In the genomic region with DNA sequence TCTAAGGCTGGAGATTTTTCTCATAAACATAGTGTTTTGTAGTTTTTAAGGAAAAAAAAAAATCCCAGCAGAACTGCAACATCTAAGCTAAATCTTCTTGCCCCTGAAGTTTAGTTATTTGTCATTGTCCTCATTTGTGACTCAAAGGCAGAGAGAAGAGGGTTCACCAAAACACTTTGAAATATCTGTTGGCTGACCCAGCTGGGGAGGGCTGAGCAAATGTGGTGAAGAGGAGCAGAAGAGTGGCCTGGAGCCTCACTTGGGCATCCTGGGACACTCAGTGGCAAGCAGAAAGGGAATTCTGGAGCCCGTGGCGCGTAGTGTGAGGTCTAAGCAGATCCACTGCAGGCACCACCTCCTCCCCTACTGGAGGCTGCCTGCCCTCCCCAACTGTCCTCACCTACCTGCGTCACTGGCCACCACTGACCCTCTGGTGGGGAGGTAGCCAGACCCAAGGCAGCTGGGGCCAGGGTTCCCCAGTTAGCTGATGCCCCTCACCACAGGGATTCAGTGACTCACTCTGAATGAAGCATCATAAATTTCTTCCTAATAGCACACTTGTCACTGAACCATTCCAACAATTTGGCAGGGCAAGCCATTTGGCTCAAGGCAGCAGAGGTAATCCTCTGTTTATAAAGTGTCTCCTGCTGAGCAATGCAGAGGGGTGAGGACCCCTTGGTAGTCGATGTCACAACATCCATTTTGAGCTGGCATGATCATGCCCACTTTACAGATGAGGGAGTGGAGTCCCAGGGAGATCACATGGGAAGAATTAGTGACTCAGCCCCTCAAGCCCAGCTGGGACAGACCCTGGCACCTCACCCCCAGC, we compare ENCODE assay signal across 10 cellular contexts.
DNase-seq lines count a peak whose midpoint lies in the region; TF ChIP-seq lines count a peak whose summit lies in the region.
"Had no signal": no experiment of that assay in that cellular context is flagged by ENCODE, and none has a peak within 500 bp of the region (broad histone marks: within the 10 kb centered on the region; RNA-seq: fewer than 3 reads in every experiment).

No MANE protein-coding gene starts in this region.

- H3K9me3 Mint-ChIP-seq in HFFc6: no peaks in the 10 kb centered on the region

- peak overlapping the region in 1 of 2 experiments; percentile 81 for H3K14ac ChIP-seq in mesenchymal stem cell (ENCODE audit: low read length in 2 of 2)

- peaks cover 11% of the 10 kb centered on the region; the same call in 1 of the 2 replicates for H3K4me1 Mint-ChIP-seq in HFFc6 (ENCODE audit: low read depth)

- H2BK15ac ChIP-seq in mesenchymal stem cell (ENCODE audit: low read depth, poor library complexity, severe bottlenecking): no peak overlapping the region

- H3K4me3 ChIP-seq in mesenchymal stem cell (ENCODE audit: insufficient read depth in 1 of 2, low read depth in 1 of 2, low read length in 2 of 2): no peak overlapping the region

- H3K4me1 ChIP-seq in mesenchymal stem cell (ENCODE audit: control insufficient read depth, insufficient read depth, low read depth, low read length): peaks cover 20% of the 10 kb centered on the region

- no peak overlapping the region for H4K8ac ChIP-seq in mesenchymal stem cell (ENCODE audit: low read length)

- no peak overlapping the region for H2AFZ ChIP-seq in mesenchymal stem cell (ENCODE audit: low read depth, low read length)

- TF ChIP-seq CTCF in HFFc6 (IDR thresholded peaks at IDR 0.05): no peak

- H3K36me3 Mint-ChIP-seq in HFFc6 (ENCODE audit: low read depth): no peaks in the 10 kb centered on the region

- peaks cover 70% of the 10 kb centered on the region for H3K27me3 Mint-ChIP-seq in HFFc6 (ENCODE audit: insufficient read depth)

- H2BK120ac ChIP-seq in mesenchymal stem cell (ENCODE audit: low read depth, low read length): no peak overlapping the region

- H2BK12ac ChIP-seq in mesenchymal stem cell (ENCODE audit: low read length in 2 of 2): peak overlapping the region in 1 of 2 experiments; percentile 29

- H3K79me1 ChIP-seq in mesenchymal stem cell (replicated peaks; ENCODE audit: low read length, poor library complexity, severe bottlenecking): no peaks in the 10 kb centered on the region

- H3K36me3 ChIP-seq in mesenchymal stem cell (ENCODE audit: control insufficient read depth in 1 of 2, insufficient read depth in 2 of 2, low read depth in 1 of 2, low read length in 2 of 2): no peaks in the 10 kb centered on the region

- no peak overlapping the region for H3K4me3 Mint-ChIP-seq in HFFc6

- H2BK5ac ChIP-seq in mesenchymal stem cell (ENCODE audit: low read depth, low read length, poor library complexity, severe bottlenecking): no peak overlapping the region

- no peak overlapping the region for H3K4me2 ChIP-seq in mesenchymal stem cell (ENCODE audit: low read length, poor library complexity, severe bottlenecking)

- no peak overlapping the region for H2AK5ac ChIP-seq in mesenchymal stem cell (ENCODE audit: low read length, severe bottlenecking)

- 41% methylated on average over 5 of the region's 5 CpGs for WGBS in mesenchymal stem cell

- H3K9me3 ChIP-seq in mesenchymal stem cell (ENCODE audit: control insufficient read depth, low read length): no peaks in the 10 kb centered on the region

- H3K23ac ChIP-seq in mesenchymal stem cell (ENCODE audit: low read length in 2 of 2): no peak overlapping the region

- H3K27ac Mint-ChIP-seq in HFFc6: no peak overlapping the region

- no peak overlapping the region for H3K4ac ChIP-seq in mesenchymal stem cell (ENCODE audit: low read depth in 1 of 2, low read length in 2 of 2)

- peak overlapping the region; percentile 43 for H4K91ac ChIP-seq in mesenchymal stem cell (ENCODE audit: low read length)

- H3K27ac ChIP-seq in mesenchymal stem cell (ENCODE audit: low read length, poor library complexity, severe bottlenecking): peak overlapping the region; percentile 44

- peak; percentile 61 for DNase-seq in EH (ENCODE audit: low read depth)
- peak; percentile 33 for DNase-seq in HFFc6
- DNase-seq in RPMI7951 (ENCODE audit: low read depth): peak; percentile 54
- peak; percentile 46 for DNase-seq in mesenchymal stem cell
- DNase-seq in NCI-H748 (lab: John Stamatoyannopoulos, UW; ENCODE audit: unreplicated experiment): no peak
- DNase-seq in epidermal melanocyte (ENCODE audit: insufficient read length, low spot score): no peak
- DNase-seq in dedifferentiated amniotic fluid mesenchymal stem cell (ENCODE audit: extremely low spot score): no peak
- DNase-seq: activated CD8-positive, alpha-beta memory T cell treated with anti-CD3 and anti-CD28 coated beads, Interleukin-2, amount 50 U/mL, for 4 hours; central memory CD4-positive, alpha-beta T cell; midbrain had no signal

- peaks cover 0 to 53% of the 10 kb centered on the region in 2 experiments for H3K27me3 ChIP-seq in mesenchymal stem cell (ENCODE audit: control insufficient read depth in 1 of 2, insufficient read depth in 1 of 2, low read length in 2 of 2)

- peak overlapping the region in 1 of 2 experiments; percentile 52 for H3K18ac ChIP-seq in mesenchymal stem cell (ENCODE audit: low read depth in 1 of 2, low read length in 2 of 2)

- no peak overlapping the region for H3K9ac ChIP-seq in mesenchymal stem cell (ENCODE audit: low read length)

Comparison
In these comparisons a context has a peak if more than half of its experiments do, and no peak if none do; other contexts are left out.
1. DNase-seq: peak in EH (single experiment), HFFc6 (single experiment), RPMI7951 (single experiment) and mesenchymal stem cell (single experiment); none in NCI-H748 (single experiment), epidermal melanocyte (single experiment) and dedifferentiated amniotic fluid mesenchymal stem cell (single experiment).